8 cellular contexts compared by ENCODE assay signal in the genomic region with DNA sequence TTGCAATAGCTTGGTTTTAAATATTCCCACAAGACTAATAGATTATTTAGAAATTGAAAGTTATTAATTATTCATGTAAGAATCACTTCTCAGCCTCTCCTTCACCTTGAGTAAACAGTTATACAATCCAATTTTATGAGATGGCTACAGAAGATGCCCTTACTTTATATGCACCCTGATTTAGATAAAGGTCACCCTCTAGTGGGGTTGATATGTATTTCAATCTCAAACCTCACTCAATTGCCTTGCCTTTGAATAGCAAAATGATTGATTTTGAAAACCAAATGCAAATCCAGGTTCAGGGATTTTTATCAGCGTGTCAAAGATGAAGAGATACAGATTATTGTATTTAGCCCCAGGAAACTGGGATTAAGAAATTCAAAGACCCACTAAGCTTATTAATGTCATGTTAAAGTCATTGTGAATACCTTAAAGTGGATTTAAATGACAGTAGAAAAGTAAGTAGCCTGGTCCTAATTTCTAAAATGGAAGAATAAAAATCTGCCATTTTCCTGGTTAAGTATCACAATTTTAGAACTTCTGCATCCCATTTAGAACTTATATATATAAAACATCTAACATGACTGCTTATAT.
A peak's percentile ranks its signal among the peaks of the same experiment; 100 is the strongest.
DNase-seq lines count a peak whose midpoint lies in the region; ATAC-seq, FAIRE-seq and TF ChIP-seq lines count a peak whose summit lies in the region.

No MANE protein-coding gene starts in this region.

- POLR2A ChIA-PET in GM12878 (lab: Charles Lee), result no interaction called here

- no peaks in the 10 kb centered on the region; a peak in 1 of 4 replicates for H3K27me3 ChIP-seq in GM12878 (replicated peaks in 1 of 2; ENCODE audit: control insufficient read depth in 2 of 2, insufficient read depth in 2 of 2, low read length in 1 of 2)
- H3K27me3 ChIP-seq in H7 (ENCODE audit: control insufficient read depth, insufficient read depth, low read length), result no peaks in the 10 kb centered on the region

- BruUV-seq in GM12878 (replicated peaks; lab: Mats Ljungman, UMichigan), result no TSS peak

- TF ChIP-seq RAD21 in GM12878 (IDR thresholded peaks at IDR 0.05; ENCODE audit: insufficient read depth, low read depth, low read length), result peak; percentile 81

- intact Hi-C loops in GM12878 (cut with micrococcal nuclease; ENCODE audit: unreplicated experiment), result loop anchor here (1.0 to 10.0 kb wide), 4 partner anchors 49 to 613 kb away; no protein-coding TSS in a partner anchor

- H3K9me3 ChIP-seq in GM12878 (replicated peaks; ENCODE audit: control insufficient read depth, insufficient read depth, low read length), result no peaks in the 10 kb centered on the region

- H2AFZ ChIP-seq in GM12878 (ENCODE audit: control insufficient read depth, low read depth, low read length), result no peak overlapping the region

- H3K4me2 ChIP-seq in GM12878 (ENCODE audit: control insufficient read depth, insufficient read depth), result no peak overlapping the region

- peak; percentile 23 for FAIRE-seq in GM12878 (lab: Jason Lieb, UNC)

- no peak overlapping the region for H3K4me3 ChIP-seq in GM12878
- H3K4me3 ChIP-seq in H7 (ENCODE audit: insufficient read depth, low read depth, low read length), result no peak overlapping the region

- in situ Hi-C loops in GM12878 (cut with MboI), result loop anchor here (5.0 to 10.0 kb wide), 2 partner anchors 240 to 613 kb away; no protein-coding TSS in a partner anchor

- WGBS in GM12878 (ENCODE audit: insufficient coverage, insufficient replicate concordance, low lambda C conversion rate, missing lambda C conversion rate), result 0% methylated on average over 1 of the region's 1 CpG

- peak; percentile 49 to 68 (median 53); a peak in 5 of 6 replicates for TF ChIP-seq CTCF in GM12878 (IDR thresholded peaks at IDR 0.05 in 2 of 3, conservative IDR thresholded peaks at IDR 0.05 in 1 of 3; ENCODE audit: control insufficient read depth in 2 of 3, extremely low read depth in 1 of 3, insufficient read depth in 1 of 3, low read depth in 3 of 3, low read length in 3 of 3)

- H3K27ac ChIP-seq in GM12878 (ENCODE audit: control insufficient read depth, insufficient read depth), result no peak overlapping the region

- no peak overlapping the region for H3K9ac ChIP-seq in GM12878 (ENCODE audit: control insufficient read depth, insufficient read depth, low read length)

- TF ChIP-seq EP300 in GM12878 (IDR thresholded peaks at IDR 0.05; ENCODE audit: borderline replicate concordance in 1 of 2, control insufficient read depth in 1 of 2, low read depth in 2 of 2, low read length in 2 of 2), result no peak

- no peak for TF ChIP-seq POLR2A in GM12878 (IDR thresholded peaks at IDR 0.05; ENCODE audit: low read depth, low read length)

- CTCF ChIA-PET in GM12878 (lab: Yijun Ruan, JAX), result interaction anchor here (0.7 to 4.8 kb wide), 22 partner anchors 10 to 612 kb away, joined by 3 to 117 read pairs (median 4); no protein-coding TSS in a partner anchor

- ATAC-seq in GM18520 (IDR thresholded peaks at IDR 0.05; ENCODE audit: unreplicated experiment) (peak; percentile 84), HG02973 (IDR thresholded peaks at IDR 0.05; ENCODE audit: unreplicated experiment) (peak; percentile 97), GM12878 (peak; percentile 94)

- RAD21 ChIA-PET in GM12878 (lab: Charles Lee; ENCODE audit: unreplicated experiment), result interaction anchor here (0.6 to 3.8 kb wide), 12 partner anchors 8 to 613 kb away, joined by 3 to 55 read pairs (median 5); no protein-coding TSS in a partner anchor

- H3K4me1 ChIP-seq in GM12878 (ENCODE audit: control insufficient read depth, insufficient read depth, low read length), result no peaks in the 10 kb centered on the region

- SMC1A ChIA-PET in GM12878 (lab: Charles Lee; ENCODE audit: uncharacterized antibody, unreplicated experiment), result interaction anchor here (0.7 to 6.9 kb wide), 25 partner anchors 10 to 1266 kb away, joined by 3 to 86 read pairs (median 4); no protein-coding TSS in a partner anchor

- H3K79me2 ChIP-seq in GM12878 (ENCODE audit: control insufficient read depth, insufficient read depth, low read length), result no peaks in the 10 kb centered on the region

- no peaks in the 10 kb centered on the region for H4K20me1 ChIP-seq in GM12878 (ENCODE audit: control insufficient read depth, insufficient read depth)

- DNase-seq in AML-193 (lab: John Stamatoyannopoulos, UW) (peak; percentile 62 to 73), NCI-H2081 (lab: John Stamatoyannopoulos, UW) (peak; percentile 54 to 59), GM12878 (ENCODE audit: low read depth, low spot score) (no peak), iris pigment epithelial cell (ENCODE audit: low read depth) (peak; percentile 58), OCI-M2 (lab: John Stamatoyannopoulos, UW; ENCODE audit: unreplicated experiment) (no peak), H7 (no peak)

- H3K36me3 ChIP-seq in GM12878 (ENCODE audit: control insufficient read depth in 2 of 2, insufficient read depth in 2 of 2, low read length in 1 of 2) (no peaks in the 10 kb centered on the region), H7 (replicated peaks; ENCODE audit: control insufficient read depth, insufficient read depth, low read length) (no peaks in the 10 kb centered on the region)

TF ChIP-seq in GM12878, 131 proteins besides CTCF, POLR2A, EP300 and RAD21:
- TF ChIP-seq NR2C1 (IDR thresholded peaks at IDR 0.05) (no peak), SMC3 (IDR thresholded peaks at IDR 0.05; ENCODE audit: borderline replicate concordance, low read length) (peak; percentile 77; the same call in 1 of the 2 replicates)

Comparison
In these comparisons a context has a peak if more than half of its experiments do, and no peak if none do; other contexts are left out.
1. DNase-seq: peak in AML-193 (2 of 2), NCI-H2081 (2 of 2) and iris pigment epithelial cell (single experiment); none in GM12878 (single experiment), OCI-M2 (single experiment) and H7 (single experiment).
2. Peak in every context shown above with its lines, with median percentiles within 50 percentile points of each other: ATAC-seq.